ENCODE assay signal across 14 cellular contexts in genomic region chr6:134420638-134421181, GRCh38.
A peak's percentile ranks its signal among the peaks of the same experiment; 100 is the strongest.
DNase-seq lines count a peak whose midpoint lies in the region; ATAC-seq and TF ChIP-seq lines count a peak whose summit lies in the region.
"Had no signal": no experiment of that assay in that cellular context is flagged by ENCODE, and none has a peak within 500 bp of the region (broad histone marks: within the 10 kb centered on the region; RNA-seq: fewer than 3 reads in every experiment).

No MANE protein-coding gene starts in this region.

- H3K27me3 ChIP-seq in HCT116 (ENCODE audit: insufficient read depth, low read length) = no peaks in the 10 kb centered on the region
- no peaks in the 10 kb centered on the region for H3K27me3 ChIP-seq in adipocyte (replicated peaks; ENCODE audit: control insufficient read depth, insufficient read depth, low read length)
- H3K27me3 ChIP-seq in Karpas-422 (ENCODE audit: low read length) = no peaks in the 10 kb centered on the region
- H3K27me3 ChIP-seq: adrenal gland, right lobe of liver, testis had no signal

- peak overlapping the region; percentile 27; the same call in 1 of the 2 replicates for H3K4me2 ChIP-seq in HCT116 (ENCODE audit: low read length)
- H3K4me2 ChIP-seq in Karpas-422 (ENCODE audit: low read depth, low read length, poor library complexity, severe bottlenecking) = no peak overlapping the region

- intact Hi-C loops in HCT116 (cut with micrococcal nuclease) = no loop called here

- H3K27ac ChIP-seq in HCT116 (ENCODE audit: low read depth, low read length) (no peak overlapping the region), Karpas-422 (ENCODE audit: low read length) (no peak overlapping the region)
- H3K27ac ChIP-seq: adrenal gland, right lobe of liver, testis had no signal

- CTCF ChIA-PET in HCT116 (lab: Charles Lee) = no interaction called here

- H4K20me1 ChIP-seq in HCT116 (ENCODE audit: insufficient read depth) (no peaks in the 10 kb centered on the region), Karpas-422 (ENCODE audit: insufficient read depth, low read depth, low read length) (no peaks in the 10 kb centered on the region)

- POLR2A ChIA-PET in HCT116 (lab: Charles Lee) = no interaction called here

- H2AFZ ChIP-seq in HCT116 (ENCODE audit: low read depth, low read length, poor library complexity, severe bottlenecking) (peak overlapping the region; percentile 14), Karpas-422 (ENCODE audit: low read length) (no peak overlapping the region)

- H3K9me2 ChIP-seq in HCT116 (ENCODE audit: insufficient read depth) (no peaks in the 10 kb centered on the region), Karpas-422 (replicated peaks; ENCODE audit: insufficient read depth, low read length) (no peaks in the 10 kb centered on the region)

- H3K36me3 ChIP-seq in HCT116 (ENCODE audit: control insufficient read depth in 1 of 2, insufficient read depth in 2 of 2, low read length in 2 of 2) (no peaks in the 10 kb centered on the region), adipocyte (ENCODE audit: control insufficient read depth, insufficient read depth, low read length, severe bottlenecking) (no peaks in the 10 kb centered on the region), Karpas-422 (ENCODE audit: insufficient read depth, low read length) (no peaks in the 10 kb centered on the region)
- H3K36me3 ChIP-seq: adrenal gland, right lobe of liver had no signal

- BruUV-seq in HCT116 (replicated peaks; lab: Mats Ljungman, UMichigan) = no TSS peak

- H3K4me3 ChIP-seq in HCT116 (replicated peaks in 1 of 2; ENCODE audit: low read depth in 1 of 2, low read length in 2 of 2) (no peak overlapping the region), adipocyte (ENCODE audit: low read length) (no peak overlapping the region), fibroblast of villous mesenchyme (ENCODE audit: low read depth, low read length) (no peak overlapping the region), Karpas-422 (ENCODE audit: low read length) (no peak overlapping the region)
- H3K4me3 ChIP-seq: adrenal gland, right lobe of liver, testis had no signal

- ATAC-seq in HCT116 (no peak), HG03159 (IDR thresholded peaks at IDR 0.05; ENCODE audit: unreplicated experiment) (no peak)
- ATAC-seq: activated CD8-positive, alpha-beta memory T cell treated with anti-CD3 and anti-CD28 coated beads, Interleukin-2, amount 10 ng/mL, durations not matched to agents 7 days and 5 days; effector memory CD8-positive, alpha-beta T cell; right lobe of liver had no signal

- H3K9me3 ChIP-seq in HCT116 (ENCODE audit: control insufficient read depth in 1 of 2, insufficient read depth in 1 of 2, low read depth in 1 of 2, low read length in 2 of 2) (no peaks in the 10 kb centered on the region), adipocyte (ENCODE audit: control insufficient read depth, low read length) (no peaks in the 10 kb centered on the region), Karpas-422 (ENCODE audit: low read length) (no peaks in the 10 kb centered on the region)
- H3K9me3 ChIP-seq: adrenal gland, right lobe of liver, testis had no signal

- no peak for TF ChIP-seq RAD21 in HCT116 (IDR thresholded peaks at IDR 0.05; ENCODE audit: low read depth)

- TF ChIP-seq CTCF in HCT116 (IDR thresholded peaks at IDR 0.05 in 2 of 3, conservative IDR thresholded peaks at IDR 0.05 in 1 of 3; ENCODE audit: borderline replicate concordance in 1 of 3, insufficient read depth in 1 of 3, low read depth in 2 of 3, low read length in 2 of 3) (no peak), fibroblast of villous mesenchyme (IDR thresholded peaks at IDR 0.05; ENCODE audit: insufficient read depth, low read depth, low read length) (no peak)

- no peaks in the 10 kb centered on the region for H3K79me2 ChIP-seq in HCT116 (ENCODE audit: insufficient read depth, low read length)
- H3K79me2 ChIP-seq in Karpas-422 (ENCODE audit: low read length) = no peaks in the 10 kb centered on the region

- no peak for DNase-seq in HCT116 (ENCODE audit: low read depth, low spot score)
- DNase-seq in adipocyte (ENCODE audit: low read depth) = peak; percentile 49
- peak; percentile 68 for DNase-seq in fibroblast of villous mesenchyme (ENCODE audit: low read depth)
- DNase-seq in renal cortical epithelial cell (ENCODE audit: low read depth) = peak; percentile 81
- no peak for DNase-seq in SKM-1 (lab: John Stamatoyannopoulos, UW; ENCODE audit: unreplicated experiment)
- DNase-seq in Karpas-422 = no peak
- no peak for DNase-seq in MV-4-11 (lab: John Stamatoyannopoulos, UW)
- DNase-seq: activated CD8-positive, alpha-beta memory T cell treated with anti-CD3 and anti-CD28 coated beads, Interleukin-2, amount 10 ng/mL, durations not matched to agents 7 days and 5 days; adrenal gland; effector memory CD8-positive, alpha-beta T cell; H9; right lobe of liver; testis had no signal

- H3K4me1 ChIP-seq in HCT116 (ENCODE audit: control insufficient read depth in 1 of 2, insufficient read depth in 2 of 2, low read length in 2 of 2) (peaks cover 0 to 22% of the 10 kb centered on the region in 2 experiments; a peak in 2 of 4 replicates), adipocyte (ENCODE audit: control insufficient read depth, insufficient read depth, low read length) (peaks cover 34% of the 10 kb centered on the region), Karpas-422 (ENCODE audit: low read length) (no peaks in the 10 kb centered on the region)
- H3K4me1 ChIP-seq: adrenal gland, right lobe of liver, testis had no signal

- H3K9ac ChIP-seq in HCT116 (ENCODE audit: low read length) (no peak overlapping the region), adipocyte (ENCODE audit: low read length) (no peak overlapping the region), Karpas-422 (ENCODE audit: low read length) (no peak overlapping the region)

- RAD21 ChIA-PET in HCT116 (lab: Charles Lee; ENCODE audit: low non-redundant PET in 1 of 2, low total read pairs in 2 of 2, uncharacterized antibody in 2 of 2, unreplicated experiment in 2 of 2) = no interaction called here

- TF ChIP-seq POLR2A in HCT116 (IDR thresholded peaks at IDR 0.05; ENCODE audit: borderline replicate concordance, extremely low read depth, insufficient read depth, insufficient read length) = no peak

TF ChIP-seq in HCT116, 20 proteins besides CTCF, POLR2A, EP300 and RAD21:
- TF ChIP-seq YY1 (IDR thresholded peaks at IDR 0.05; ENCODE audit: extremely low read depth, insufficient replicate concordance, low read depth, low read length) (no peak), JUND (IDR thresholded peaks at IDR 0.05) (0 out of 2 replicates have a peak, but pooled peaks have one; percentile 6)

Comparison
In these comparisons a context has a peak if more than half of its experiments do, and no peak if none do; other contexts are left out.
1. DNase-seq: peak in adipocyte (single experiment), fibroblast of villous mesenchyme (single experiment) and renal cortical epithelial cell (single experiment); none in HCT116 (single experiment), SKM-1 (single experiment), Karpas-422 (single experiment) and MV-4-11 (single experiment).